Comparison of ENCODE assay signal across 16 cellular contexts in the genomic region with DNA sequence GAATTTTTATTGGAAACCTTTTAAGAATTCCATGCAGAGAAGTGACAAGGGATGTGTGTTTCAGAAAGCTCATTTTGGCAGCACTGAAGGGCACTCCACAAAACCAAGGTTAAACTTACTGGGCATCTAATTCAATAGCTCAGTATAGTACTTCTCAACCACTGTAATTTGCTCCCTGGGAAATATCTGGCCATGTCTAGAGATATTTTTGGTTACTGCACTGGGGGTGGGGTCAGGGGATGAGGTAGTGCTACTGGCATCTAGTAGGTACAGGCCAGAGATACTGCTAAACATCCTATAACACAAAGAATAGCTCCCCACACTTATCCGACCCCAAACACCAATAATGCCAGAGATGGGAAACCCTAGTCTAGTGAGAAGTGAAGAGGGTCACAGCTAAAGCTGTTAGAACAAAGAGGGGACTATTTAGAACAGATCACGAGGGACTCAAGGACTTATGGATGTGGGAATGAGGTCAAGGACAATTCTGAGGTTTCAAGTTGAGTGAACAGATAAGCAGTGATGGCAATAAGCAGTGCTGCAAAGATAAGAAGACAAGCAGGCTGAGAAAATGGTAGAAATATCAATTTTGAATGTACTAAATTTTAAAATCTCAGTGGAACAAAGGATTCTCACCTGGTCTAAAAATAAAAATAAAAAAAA. TPM values are rescaled to one million over a fixed set of nuclear protein-coding genes. Genes with fewer than 3 reads are reported as not detected.
DNase-seq lines count a peak whose midpoint lies in the region; ATAC-seq and TF ChIP-seq lines count a peak whose summit lies in the region.
"Had no signal": no experiment of that assay in that cellular context is flagged by ENCODE, and none has a peak within 500 bp of the region (broad histone marks: within the 10 kb centered on the region; RNA-seq: fewer than 3 reads in every experiment).

No MANE protein-coding gene starts in this region.

- peaks cover 3% of the 10 kb centered on the region for H3K36me3 Mint-ChIP-seq in activated naive CD8-positive, alpha-beta T cell
- peaks cover 22% of the 10 kb centered on the region for H3K36me3 Mint-ChIP-seq in activated naive CD8-positive, alpha-beta T cell treated with anti-CD3 and anti-CD28 coated beads for 36 hours
- H3K36me3 Mint-ChIP-seq in CD4-positive, alpha-beta T cell (ENCODE audit: low read depth): peaks cover 81% of the 10 kb centered on the region

- peak overlapping the region; percentile 25 for H4K8ac ChIP-seq in mesenchymal stem cell (ENCODE audit: low read length)

- POLR2A ChIA-PET in CD4-positive, alpha-beta T cell (lab: Charles Lee): interaction anchor here (1.5 kb wide), 1 partner anchor 158 kb away, joined by 3 read pairs; no protein-coding TSS in a partner anchor

- H3K23ac ChIP-seq in mesenchymal stem cell (ENCODE audit: low read length in 2 of 2): no peak overlapping the region

- no peak for DNase-seq in activated naive CD8-positive, alpha-beta T cell treated with anti-CD3 and anti-CD28 coated beads for 36 hours
- no peak for DNase-seq in CD4-positive, alpha-beta T cell
- DNase-seq in mesenchymal stem cell (no peak), NCI-H2171 (lab: John Stamatoyannopoulos, UW) (no peak), caudate nucleus (lab: John Stamatoyannopoulos, UW) (no peak)
- DNase-seq in stimulated activated CD4-positive, alpha-beta T cell treated with anti-CD3 and anti-CD28 coated beads, Interleukin-12 subunit alpha, Interleukin-12 subunit beta, amount 100 ng/mL, for 4 hours: no peak
- DNase-seq: CD8-positive, alpha-beta T cell; GF-D8; HCEC 1CT; MV-4-11; NCI-H1417 treated with DMSO at 0.1 percent for 48 hours; NCI-H2029; NCI-H510A treated with DMSO at 0.1 percent for 48 hours had no signal

- H2BK15ac ChIP-seq in mesenchymal stem cell (ENCODE audit: low read depth, poor library complexity, severe bottlenecking): no peak overlapping the region

- H3K27me3 Mint-ChIP-seq in activated naive CD8-positive, alpha-beta T cell: no peaks in the 10 kb centered on the region
- H3K27me3 Mint-ChIP-seq in activated naive CD8-positive, alpha-beta T cell treated with anti-CD3 and anti-CD28 coated beads for 36 hours: no peaks in the 10 kb centered on the region
- no peaks in the 10 kb centered on the region for H3K27me3 Mint-ChIP-seq in CD4-positive, alpha-beta T cell
- H3K27me3 Mint-ChIP-seq: B cell had no signal

- H3K79me2 ChIP-seq in Loucy (ENCODE audit: insufficient read depth, low read length): peaks cover 52% of the 10 kb centered on the region

- no peak overlapping the region for H4K91ac ChIP-seq in mesenchymal stem cell (ENCODE audit: low read length)

- H2BK120ac ChIP-seq in mesenchymal stem cell (ENCODE audit: low read depth, low read length): no peak overlapping the region

- H3K9ac ChIP-seq in Loucy (ENCODE audit: low read depth, low read length, poor library complexity, severe bottlenecking): no peak overlapping the region
- H3K9ac ChIP-seq in mesenchymal stem cell (ENCODE audit: low read length): no peak overlapping the region

- no peak overlapping the region for H3K27ac ChIP-seq in CD4-positive, alpha-beta T cell (ENCODE audit: low read depth, low read length)
- H3K27ac ChIP-seq in mesenchymal stem cell (ENCODE audit: low read length, poor library complexity, severe bottlenecking) (no peak overlapping the region), caudate nucleus (ENCODE audit: low read depth, low read length) (no peak overlapping the region)

- no peaks in the 10 kb centered on the region for H3K27me3 ChIP-seq in CD4-positive, alpha-beta T cell (ENCODE audit: control insufficient read depth, insufficient read depth, low read length)
- no peaks in the 10 kb centered on the region for H3K27me3 ChIP-seq in Loucy (ENCODE audit: insufficient read depth, low read length, poor library complexity, severe bottlenecking)
- H3K27me3 ChIP-seq in mesenchymal stem cell (ENCODE audit: control insufficient read depth in 1 of 2, insufficient read depth in 1 of 2, low read length in 2 of 2): no peaks in the 10 kb centered on the region

- no peak overlapping the region for H3K4me3 Mint-ChIP-seq in activated naive CD8-positive, alpha-beta T cell
- no peak overlapping the region for H3K4me3 Mint-ChIP-seq in activated naive CD8-positive, alpha-beta T cell treated with anti-CD3 and anti-CD28 coated beads for 36 hours
- H3K4me3 Mint-ChIP-seq in CD4-positive, alpha-beta T cell: peak overlapping the region; percentile 31
- H3K4me3 Mint-ChIP-seq: B cell had no signal

- H3K4me1 ChIP-seq in Loucy (ENCODE audit: insufficient read depth, low read length, poor library complexity, severe bottlenecking) (peaks cover 29% of the 10 kb centered on the region), mesenchymal stem cell (ENCODE audit: control insufficient read depth, insufficient read depth, low read depth, low read length) (peaks cover 4% of the 10 kb centered on the region)

- CTCF ChIA-PET in CD4-positive, alpha-beta T cell (lab: Charles Lee): no interaction called here

- H3K4me1 Mint-ChIP-seq in activated naive CD8-positive, alpha-beta T cell (ENCODE audit: low read depth): peaks cover 31% of the 10 kb centered on the region
- H3K4me1 Mint-ChIP-seq in activated naive CD8-positive, alpha-beta T cell treated with anti-CD3 and anti-CD28 coated beads for 36 hours: peaks cover 17% of the 10 kb centered on the region
- H3K4me1 Mint-ChIP-seq in CD4-positive, alpha-beta T cell (ENCODE audit: low read depth): peaks cover 37% of the 10 kb centered on the region

- H3K9me3 Mint-ChIP-seq in activated naive CD8-positive, alpha-beta T cell (ENCODE audit: low read depth): no peaks in the 10 kb centered on the region
- no peaks in the 10 kb centered on the region for H3K9me3 Mint-ChIP-seq in activated naive CD8-positive, alpha-beta T cell treated with anti-CD3 and anti-CD28 coated beads for 36 hours
- H3K9me3 Mint-ChIP-seq in CD4-positive, alpha-beta T cell: no peaks in the 10 kb centered on the region
- H3K9me3 Mint-ChIP-seq: CD8-positive, alpha-beta T cell had no signal

- WGBS in mesenchymal stem cell: 83% methylated on average over 1 of the region's 2 CpGs

- H3K36me3 ChIP-seq in Loucy (ENCODE audit: insufficient read depth, low read length) (peaks cover 50% of the 10 kb centered on the region), mesenchymal stem cell (ENCODE audit: control insufficient read depth in 1 of 2, insufficient read depth in 2 of 2, low read depth in 1 of 2, low read length in 2 of 2) (peaks cover 15 to 58% of the 10 kb centered on the region in 2 experiments)

- H2AFZ ChIP-seq in Loucy (ENCODE audit: low read length) (no peak overlapping the region), mesenchymal stem cell (ENCODE audit: low read depth, low read length) (no peak overlapping the region)

- peaks cover 35% of the 10 kb centered on the region for H3K79me1 ChIP-seq in mesenchymal stem cell (replicated peaks; ENCODE audit: low read length, poor library complexity, severe bottlenecking)

- intact Hi-C loops in CD4-positive, alpha-beta T cell (cut with DNase I, micrococcal nuclease): no loop called here

- H3K4me3 ChIP-seq in Loucy (ENCODE audit: low read length, poor library complexity, severe bottlenecking) (no peak overlapping the region), mesenchymal stem cell (ENCODE audit: insufficient read depth in 1 of 2, low read depth in 1 of 2, low read length in 2 of 2) (no peak overlapping the region)

- H2AK5ac ChIP-seq in mesenchymal stem cell (ENCODE audit: low read length, severe bottlenecking): no peak overlapping the region

- no peak overlapping the region for H2BK5ac ChIP-seq in mesenchymal stem cell (ENCODE audit: low read depth, low read length, poor library complexity, severe bottlenecking)

- no peak overlapping the region for H3K18ac ChIP-seq in mesenchymal stem cell (ENCODE audit: low read depth in 1 of 2, low read length in 2 of 2)

- no peaks in the 10 kb centered on the region for H4K20me1 ChIP-seq in Loucy (ENCODE audit: insufficient read depth, low read length, poor library complexity, severe bottlenecking)

- no peaks in the 10 kb centered on the region for H3K9me2 ChIP-seq in Loucy (replicated peaks; ENCODE audit: low read depth, low read length)

- no peak overlapping the region for H2BK12ac ChIP-seq in mesenchymal stem cell (ENCODE audit: low read length in 2 of 2)

- H3K4ac ChIP-seq in mesenchymal stem cell (ENCODE audit: low read depth in 1 of 2, low read length in 2 of 2): no peak overlapping the region

- no peaks in the 10 kb centered on the region for H3K9me3 ChIP-seq in CD4-positive, alpha-beta T cell (ENCODE audit: control insufficient read depth, low read length)
- no peaks in the 10 kb centered on the region for H3K9me3 ChIP-seq in Loucy (ENCODE audit: insufficient read depth, low read depth, low read length)
- H3K9me3 ChIP-seq in mesenchymal stem cell (ENCODE audit: control insufficient read depth, low read length): no peaks in the 10 kb centered on the region

- peak overlapping the region; percentile 2 for H3K27ac Mint-ChIP-seq in activated naive CD8-positive, alpha-beta T cell
- no peak overlapping the region for H3K27ac Mint-ChIP-seq in activated naive CD8-positive, alpha-beta T cell treated with anti-CD3 and anti-CD28 coated beads for 36 hours
- H3K27ac Mint-ChIP-seq in CD4-positive, alpha-beta T cell: no peak overlapping the region
- H3K27ac Mint-ChIP-seq: B cell; CD8-positive, alpha-beta T cell had no signal

- TF ChIP-seq CTCF in CD4-positive, alpha-beta T cell (IDR thresholded peaks at IDR 0.05): no peak
- TF ChIP-seq CTCF in Loucy (conservative IDR thresholded peaks at IDR 0.05; ENCODE audit: low read length): no peak

- H3F3A ChIP-seq in Loucy (ENCODE audit: low read depth): no peaks in the 10 kb centered on the region

- no peak overlapping the region for H3K14ac ChIP-seq in mesenchymal stem cell (ENCODE audit: low read length in 2 of 2)

- ATAC-seq in CD4-positive, alpha-beta T cell (ENCODE audit: poor library complexity): no peak
- ATAC-seq: CD8-positive, alpha-beta T cell had no signal

- H3K4me2 ChIP-seq in Loucy (ENCODE audit: low read depth, low read length, poor library complexity, severe bottlenecking) (peak overlapping the region; percentile 20), mesenchymal stem cell (ENCODE audit: low read length, poor library complexity, severe bottlenecking) (no peak overlapping the region)

RNA-seq across cellular contexts. Expression of a gene that starts 3.2 kb away (rescaled TPM):
- 10 to 100 TPM; 47.4 to 50.2 TPM for total RNA-seq in activated naive CD8-positive, alpha-beta T cell treated with anti-CD3 and anti-CD28 coated beads for 36 hours
- 10 to 100 TPM in 1 of 2 experiments, 1 to 10 TPM in 1; 8.6 to 10.2 TPM for total RNA-seq in CD4-positive, alpha-beta T cell
- 21.1 TPM for polyA plus RNA-seq in mesenchymal stem cell (2013, experiment 1 of 2)
- 20.9 TPM for polyA plus RNA-seq in mesenchymal stem cell (2013, experiment 2 of 2)

RNA-seq across cellular contexts. Expression of a gene that starts 3.5 kb away (rescaled TPM):
- total RNA-seq in activated naive CD8-positive, alpha-beta T cell treated with anti-CD3 and anti-CD28 coated beads for 36 hours: 10 to 100 TPM; 82.9 to 85.2 TPM
- 1 to 10 TPM; 8.0 to 8.4 TPM for total RNA-seq in CD4-positive, alpha-beta T cell
- polyA plus RNA-seq in mesenchymal stem cell (2013, experiment 1 of 2): 59.6 TPM
- 63.0 TPM for polyA plus RNA-seq in mesenchymal stem cell (2013, experiment 2 of 2)

Comparison
In these comparisons a context has a peak if more than half of its experiments do, and no peak if none do; other contexts are left out.
1. RNA of a gene that starts 3.2 kb away (total RNA-seq): 47.4 to 50.2 TPM in activated naive CD8-positive, alpha-beta T cell treated with anti-CD3 and anti-CD28 coated beads for 36 hours; 8.6 to 10.2 TPM in CD4-positive, alpha-beta T cell; every median in the first group is over 4 times any median in the second.
2. RNA of a gene that starts 3.5 kb away (total RNA-seq): 82.9 to 85.2 TPM in activated naive CD8-positive, alpha-beta T cell treated with anti-CD3 and anti-CD28 coated beads for 36 hours; 8.0 to 8.4 TPM in CD4-positive, alpha-beta T cell; every median in the first group is over 4 times any median in the second.